12 cellular contexts compared by ENCODE assay signal in the genomic region with DNA sequence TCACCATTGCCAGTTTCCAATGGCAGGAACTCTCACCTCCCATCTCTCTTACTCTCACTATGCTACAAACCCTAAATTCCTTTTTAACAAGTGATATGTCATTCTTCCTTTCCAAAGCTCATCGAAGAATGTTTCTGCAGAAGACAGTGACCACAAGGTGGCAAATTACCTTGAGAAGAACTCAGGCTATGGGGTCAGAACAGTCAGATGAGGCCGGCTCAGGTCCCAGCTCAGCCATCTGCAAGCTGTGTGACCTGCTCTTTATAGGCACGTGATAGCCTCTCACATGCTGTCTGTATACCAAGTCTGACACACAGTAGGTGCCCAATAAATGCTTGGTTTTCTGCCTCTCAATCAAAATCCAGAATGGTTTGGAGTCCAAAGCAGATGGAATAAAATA.
DNase-seq lines count a peak whose midpoint lies in the region; ATAC-seq and TF ChIP-seq lines count a peak whose summit lies in the region.
"Had no signal": no experiment of that assay in that cellular context is flagged by ENCODE, and none has a peak within 500 bp of the region (broad histone marks: within the 10 kb centered on the region; RNA-seq: fewer than 3 reads in every experiment).

No MANE protein-coding gene starts in this region.

- no peak for TF ChIP-seq CTCF in activated CD8-positive, alpha-beta T cell treated with anti-CD3 and anti-CD28 coated beads for 36 hours (IDR thresholded peaks at IDR 0.05)
- peak; percentile 38 to 46; a peak in 3 of 4 replicates for TF ChIP-seq CTCF in GM23338 (conservative IDR thresholded peaks at IDR 0.05; ENCODE audit: low read depth in 2 of 2)

- no peaks in the 10 kb centered on the region for H3K27me3 ChIP-seq in GM23338 (ENCODE audit: insufficient read depth)
- H3K27me3 ChIP-seq: cardiac muscle cell, gastrocnemius medialis had no signal

- peaks cover 7% of the 10 kb centered on the region for H3K36me3 Mint-ChIP-seq in activated CD8-positive, alpha-beta T cell treated with anti-CD3 and anti-CD28 coated beads for 36 hours (ENCODE audit: low read depth)
- peaks cover 7% of the 10 kb centered on the region for H3K36me3 Mint-ChIP-seq in activated CD8-positive, alpha-beta T cell treated with anti-CD3 and anti-CD28 coated beads, Interleukin-2, amount 10 ng/mL, durations not matched to agents 7 days and 5 days (ENCODE audit: low read depth)
- H3K36me3 Mint-ChIP-seq in GM23338 (ENCODE audit: low read depth) = peaks cover 32% of the 10 kb centered on the region
- H3K36me3 Mint-ChIP-seq in T-helper 17 cell (ENCODE audit: low read depth) = peaks cover 6% of the 10 kb centered on the region
- peaks cover 13% of the 10 kb centered on the region for H3K36me3 Mint-ChIP-seq in stimulated activated effector memory CD8-positive, alpha-beta T cell treated with anti-CD3 and anti-CD28 coated beads, Interleukin-12 subunit alpha, Interleukin-12 subunit beta, amount 100 ng/mL, for 72 hours

- peaks cover 53% of the 10 kb centered on the region for H3K4me1 Mint-ChIP-seq in activated CD8-positive, alpha-beta T cell treated with anti-CD3 and anti-CD28 coated beads for 36 hours (ENCODE audit: low read depth)
- peaks cover 22% of the 10 kb centered on the region for H3K4me1 Mint-ChIP-seq in activated CD8-positive, alpha-beta T cell treated with anti-CD3 and anti-CD28 coated beads, Interleukin-2, amount 10 ng/mL, durations not matched to agents 7 days and 5 days (ENCODE audit: low read depth)
- H3K4me1 Mint-ChIP-seq in GM23338 = peaks cover 69% of the 10 kb centered on the region
- H3K4me1 Mint-ChIP-seq in T-helper 17 cell = peaks cover 29% of the 10 kb centered on the region
- peaks cover 53% of the 10 kb centered on the region for H3K4me1 Mint-ChIP-seq in stimulated activated effector memory CD8-positive, alpha-beta T cell treated with anti-CD3 and anti-CD28 coated beads, Interleukin-12 subunit alpha, Interleukin-12 subunit beta, amount 100 ng/mL, for 72 hours

- H3K4me3 Mint-ChIP-seq in activated CD8-positive, alpha-beta T cell treated with anti-CD3 and anti-CD28 coated beads for 36 hours = no peak overlapping the region
- H3K4me3 Mint-ChIP-seq in activated CD8-positive, alpha-beta T cell treated with anti-CD3 and anti-CD28 coated beads, Interleukin-2, amount 10 ng/mL, durations not matched to agents 7 days and 5 days = no peak overlapping the region
- H3K4me3 Mint-ChIP-seq in GM23338 (no peak overlapping the region), T-helper 17 cell (no peak overlapping the region)
- H3K4me3 Mint-ChIP-seq in stimulated activated effector memory CD8-positive, alpha-beta T cell treated with anti-CD3 and anti-CD28 coated beads, Interleukin-12 subunit alpha, Interleukin-12 subunit beta, amount 100 ng/mL, for 72 hours = no peak overlapping the region

- no peaks in the 10 kb centered on the region for H3K9me3 ChIP-seq in T-helper 17 cell (ENCODE audit: control insufficient read depth, low read length, poor library complexity, severe bottlenecking)
- H3K9me3 ChIP-seq: gastrocnemius medialis had no signal

- peaks cover 99% of the 10 kb centered on the region for H3K79me2 ChIP-seq in GM23338 (replicated peaks; ENCODE audit: insufficient read depth)

- peaks cover 4% of the 10 kb centered on the region for H4K20me1 ChIP-seq in GM23338 (replicated peaks; ENCODE audit: insufficient read depth)

- peak overlapping the region; percentile 30 for H3K27ac Mint-ChIP-seq in activated CD8-positive, alpha-beta T cell treated with anti-CD3 and anti-CD28 coated beads for 36 hours
- H3K27ac Mint-ChIP-seq in activated CD8-positive, alpha-beta T cell treated with anti-CD3 and anti-CD28 coated beads, Interleukin-2, amount 10 ng/mL, durations not matched to agents 7 days and 5 days = no peak overlapping the region
- H3K27ac Mint-ChIP-seq in GM23338 (no peak overlapping the region), T-helper 17 cell (peak overlapping the region; percentile 67)
- no peak overlapping the region for H3K27ac Mint-ChIP-seq in stimulated activated effector memory CD8-positive, alpha-beta T cell treated with anti-CD3 and anti-CD28 coated beads, Interleukin-12 subunit alpha, Interleukin-12 subunit beta, amount 100 ng/mL, for 72 hours

- no peaks in the 10 kb centered on the region for H3K9me3 Mint-ChIP-seq in activated CD8-positive, alpha-beta T cell treated with anti-CD3 and anti-CD28 coated beads for 36 hours
- H3K9me3 Mint-ChIP-seq in activated CD8-positive, alpha-beta T cell treated with anti-CD3 and anti-CD28 coated beads, Interleukin-2, amount 10 ng/mL, durations not matched to agents 7 days and 5 days (ENCODE audit: insufficient read depth) = no peaks in the 10 kb centered on the region
- H3K9me3 Mint-ChIP-seq in GM23338 = no peaks in the 10 kb centered on the region
- no peaks in the 10 kb centered on the region for H3K9me3 Mint-ChIP-seq in stimulated activated effector memory CD8-positive, alpha-beta T cell treated with anti-CD3 and anti-CD28 coated beads, Interleukin-12 subunit alpha, Interleukin-12 subunit beta, amount 100 ng/mL, for 72 hours

- POLR2A ChIA-PET in activated CD8-positive, alpha-beta T cell treated with anti-CD3 and anti-CD28 coated beads for 36 hours (lab: Charles Lee) = interaction anchor here (0.9 kb wide), 1 partner anchor 33 kb away, joined by 3 read pairs; no protein-coding TSS in a partner anchor
- POLR2A ChIA-PET in activated CD8-positive, alpha-beta T cell treated with anti-CD3 and anti-CD28 coated beads, Interleukin-2, amount 10 ng/mL, durations not matched to agents 7 days and 5 days (lab: Charles Lee) = interaction anchor here (0.8 kb wide), 1 partner anchor 28 kb away, joined by 4 read pairs; no protein-coding TSS in a partner anchor

- H3K27me3 Mint-ChIP-seq in activated CD8-positive, alpha-beta T cell treated with anti-CD3 and anti-CD28 coated beads for 36 hours = no peaks in the 10 kb centered on the region
- H3K27me3 Mint-ChIP-seq in activated CD8-positive, alpha-beta T cell treated with anti-CD3 and anti-CD28 coated beads, Interleukin-2, amount 10 ng/mL, durations not matched to agents 7 days and 5 days (ENCODE audit: low read depth) = no peaks in the 10 kb centered on the region
- H3K27me3 Mint-ChIP-seq in GM23338 (ENCODE audit: insufficient read depth, low read depth, poor library complexity) (peaks cover 7% of the 10 kb centered on the region), T-helper 17 cell (no peaks in the 10 kb centered on the region)

- CTCF ChIA-PET in activated CD8-positive, alpha-beta T cell treated with anti-CD3 and anti-CD28 coated beads for 36 hours (lab: Charles Lee) = interaction anchor here (0.9 to 1.6 kb wide), 5 partner anchors 12 to 159 kb away, joined by 3 to 5 read pairs (median 4); no protein-coding TSS in a partner anchor
- CTCF ChIA-PET in activated CD8-positive, alpha-beta T cell treated with anti-CD3 and anti-CD28 coated beads, Interleukin-2, amount 10 ng/mL, durations not matched to agents 7 days and 5 days (lab: Charles Lee) = interaction anchor here (0.5 to 1.2 kb wide), 3 partner anchors 23 to 81 kb away, joined by 3 to 5 read pairs (median 4); no protein-coding TSS in a partner anchor

- intact Hi-C loops in activated CD8-positive, alpha-beta T cell treated with anti-CD3 and anti-CD28 coated beads for 36 hours (cut with micrococcal nuclease) = no loop called here
- intact Hi-C loops in posterior cingulate gyrus (cut with DNase I) = no loop called here

- peak; percentile 30 for ATAC-seq in activated CD8-positive, alpha-beta T cell treated with anti-CD3 and anti-CD28 coated beads for 36 hours
- ATAC-seq in activated CD8-positive, alpha-beta T cell treated with anti-CD3 and anti-CD28 coated beads, Interleukin-2, amount 10 ng/mL, durations not matched to agents 7 days and 5 days = no peak
- ATAC-seq in GM23338 (peak; percentile 38; the same call in 2 of the 3 replicates), T-helper 17 cell (no peak), HG02852 (IDR thresholded peaks at IDR 0.05; ENCODE audit: unreplicated experiment) (no peak)
- ATAC-seq in stimulated activated effector memory CD8-positive, alpha-beta T cell treated with anti-CD3 and anti-CD28 coated beads, Interleukin-12 subunit alpha, Interleukin-12 subunit beta, amount 100 ng/mL, for 72 hours = peak; percentile 31

- H3K4me3 ChIP-seq in GM23338 = no peak overlapping the region
- H3K4me3 ChIP-seq: cardiac muscle cell, gastrocnemius medialis had no signal

- H2AFZ ChIP-seq in GM23338 = no peak overlapping the region

- no peaks in the 10 kb centered on the region for H3K9me2 ChIP-seq in GM23338 (ENCODE audit: insufficient read depth)

- no peak overlapping the region for H3K4me2 ChIP-seq in GM23338

- peaks cover 3% of the 10 kb centered on the region; the same call in 1 of the 2 replicates for H3K36me3 ChIP-seq in GM23338 (ENCODE audit: insufficient read depth)
- H3K36me3 ChIP-seq: cardiac muscle cell, gastrocnemius medialis had no signal

- H3F3A ChIP-seq in GM23338 (replicated peaks; ENCODE audit: low read depth) = no peaks in the 10 kb centered on the region; the same call in 1 of the 2 replicates

- no peak overlapping the region for H3K27ac ChIP-seq in GM23338 (ENCODE audit: low read depth)
- H3K27ac ChIP-seq: cardiac muscle cell had no signal

- no peak for DNase-seq in activated CD8-positive, alpha-beta T cell treated with anti-CD3 and anti-CD28 coated beads for 36 hours
- no peak for DNase-seq in activated CD8-positive, alpha-beta T cell treated with anti-CD3 and anti-CD28 coated beads, Interleukin-2, amount 10 ng/mL, durations not matched to agents 7 days and 5 days
- DNase-seq in GM23338 (ENCODE audit: low spot score) (peak; percentile 55), T-helper 17 cell (no peak), SK-N-DZ (ENCODE audit: low spot score) (no peak), posterior cingulate gyrus (no peak)
- DNase-seq in stimulated activated effector memory CD8-positive, alpha-beta T cell treated with anti-CD3 and anti-CD28 coated beads, Interleukin-12 subunit alpha, Interleukin-12 subunit beta, amount 100 ng/mL, for 72 hours (ENCODE audit: low spot score in 2 of 2) = no peak
- DNase-seq: gastrocnemius medialis, NCI-H510A, T-helper 2 cell had no signal

- H3K4me1 ChIP-seq in GM23338 (ENCODE audit: insufficient read depth) = peaks cover 58% of the 10 kb centered on the region

TF ChIP-seq in GM23338, 12 proteins besides CTCF, POLR2A, EP300 and RAD21 (continues in another document):
- TF ChIP-seq ZNF114 (CRISPR knock-in tag; IDR thresholded peaks at IDR 0.05) = no peak
- TF ChIP-seq, protein P1, sequence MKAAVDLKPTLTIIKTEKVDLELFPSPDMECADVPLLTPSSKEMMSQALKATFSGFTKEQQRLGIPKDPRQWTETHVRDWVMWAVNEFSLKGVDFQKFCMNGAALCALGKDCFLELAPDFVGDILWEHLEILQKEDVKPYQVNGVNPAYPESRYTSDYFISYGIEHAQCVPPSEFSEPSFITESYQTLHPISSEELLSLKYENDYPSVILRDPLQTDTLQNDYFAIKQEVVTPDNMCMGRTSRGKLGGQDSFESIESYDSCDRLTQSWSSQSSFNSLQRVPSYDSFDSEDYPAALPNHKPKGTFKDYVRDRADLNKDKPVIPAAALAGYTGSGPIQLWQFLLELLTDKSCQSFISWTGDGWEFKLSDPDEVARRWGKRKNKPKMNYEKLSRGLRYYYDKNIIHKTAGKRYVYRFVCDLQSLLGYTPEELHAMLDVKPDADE (IDR thresholded peaks at IDR 0.05) = no peak
- TF ChIP-seq CREB1 (CRISPR knock-in tag; IDR thresholded peaks at IDR 0.05; ENCODE audit: low read depth) = no peak

Comparison
In these comparisons a context has a peak if more than half of its experiments do, and no peak if none do; other contexts are left out.
1. ATAC-seq: peak in activated CD8-positive, alpha-beta T cell treated with anti-CD3 and anti-CD28 coated beads for 36 hours (single experiment), GM23338 (single experiment) and stimulated activated effector memory CD8-positive, alpha-beta T cell treated with anti-CD3 and anti-CD28 coated beads, Interleukin-12 subunit alpha, Interleukin-12 subunit beta, amount 100 ng/mL, for 72 hours (single experiment); none in activated CD8-positive, alpha-beta T cell treated with anti-CD3 and anti-CD28 coated beads, Interleukin-2, amount 10 ng/mL, durations not matched to agents 7 days and 5 days (single experiment), T-helper 17 cell (single experiment) and HG02852 (single experiment).
2. H3K27ac Mint-ChIP-seq: peak in activated CD8-positive, alpha-beta T cell treated with anti-CD3 and anti-CD28 coated beads for 36 hours (single experiment) and T-helper 17 cell (single experiment); none in activated CD8-positive, alpha-beta T cell treated with anti-CD3 and anti-CD28 coated beads, Interleukin-2, amount 10 ng/mL, durations not matched to agents 7 days and 5 days (single experiment), GM23338 (single experiment) and stimulated activated effector memory CD8-positive, alpha-beta T cell treated with anti-CD3 and anti-CD28 coated beads, Interleukin-12 subunit alpha, Interleukin-12 subunit beta, amount 100 ng/mL, for 72 hours (single experiment).